In genomic region chr19:42728341-42728740, GRCh38 we compare ENCODE assay signal across 10 cellular contexts. TPM values are rescaled to one million over a fixed set of nuclear protein-coding genes. Genes with fewer than 3 reads are reported as not detected.
"Had no signal": no experiment of that assay in that cellular context is flagged by ENCODE, and none has a peak within 500 bp of the region (broad histone marks: within the 10 kb centered on the region; RNA-seq: fewer than 3 reads in every experiment).

No MANE protein-coding gene starts in this region.

RNA-seq across cellular contexts. Expression of gene PSG3, which starts 11.9 kb away (rescaled TPM):
- total RNA-seq: OCI-LY7, PC-3, PC-9, Peyer's patch, Right ventricle myocardium inferior, Right ventricle myocardium superior, RPMI7951, SJCRH30, SJSA1, SK-MEL-5 had no signal

RNA-seq across cellular contexts. Expression of gene PSG8, which starts 37.1 kb away (rescaled TPM):
- total RNA-seq: OCI-LY7, PC-3, Peyer's patch, Right ventricle myocardium inferior, Right ventricle myocardium superior, RPMI7951, SJCRH30, SJSA1 had no signal
